8 cellular contexts compared by ENCODE assay signal in the genomic region with DNA sequence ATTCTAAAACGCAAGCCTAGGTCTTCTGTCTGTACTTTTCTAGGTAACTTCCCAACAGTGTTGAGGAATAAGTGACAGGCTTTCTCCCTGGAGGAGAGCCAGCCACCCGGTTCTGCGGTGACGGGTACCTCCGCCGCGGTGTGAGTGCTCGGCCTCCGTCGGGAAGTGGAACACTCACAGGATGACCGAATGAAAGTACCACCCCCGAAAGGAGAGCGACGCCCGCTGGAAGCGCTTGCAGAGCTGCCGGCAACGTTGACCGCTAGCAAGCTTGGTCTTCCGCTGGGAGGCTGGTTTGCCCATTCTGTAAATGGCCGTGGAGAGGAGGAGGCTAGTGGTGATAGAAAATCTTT.
DNase-seq lines count a peak whose midpoint lies in the region; ATAC-seq lines count a peak whose summit lies in the region.

No MANE protein-coding gene starts in this region.

- H3K36me3 ChIP-seq in mucosa of rectum (ENCODE audit: control insufficient read depth in 2 of 2, insufficient read depth in 2 of 2, low read length in 2 of 2) (peaks cover 5 to 7% of the 10 kb centered on the region in 2 donors), subcutaneous abdominal adipose tissue (ENCODE audit: control insufficient read depth in 5 of 5, insufficient read depth in 5 of 5, low read length in 5 of 5) (peaks cover 0 to 10% (median 7%) of the 10 kb centered on the region in 5 donors)

- peaks cover 2 to 6% of the 10 kb centered on the region in 2 donors for H3K27me3 ChIP-seq in mucosa of rectum (ENCODE audit: control insufficient read depth in 2 of 2, insufficient read depth in 2 of 2, low read length in 2 of 2)
- no peaks in the 10 kb centered on the region for H3K27me3 ChIP-seq in subcutaneous abdominal adipose tissue (ENCODE audit: control insufficient read depth in 5 of 5, insufficient read depth in 4 of 5, low read length in 5 of 5)

- H3K9ac ChIP-seq in mucosa of rectum (ENCODE audit: low read depth in 1 of 2, low read length in 2 of 2) = peak overlapping the region; percentile 85 to 89
- peak overlapping the region; percentile 79 to 97 (median 92) for H3K9ac ChIP-seq in subcutaneous abdominal adipose tissue (ENCODE audit: low read length in 5 of 5)

- peak; percentile 48 for DNase-seq in 8988T
- peak; percentile 38 to 50 for DNase-seq in activated CD4-positive, alpha-beta T cell treated with anti-CD3 and anti-CD28 coated beads, Interleukin-2, amount 50 U/mL, for 48 hours
- no peak for DNase-seq in epithelial cell of prostate (ENCODE audit: low read depth, low spot score)
- DNase-seq in NCI-H526 (lab: John Stamatoyannopoulos, UW) = no peak

- H3K4me1 ChIP-seq in mucosa of rectum (ENCODE audit: control insufficient read depth in 2 of 2, insufficient read depth in 2 of 2, low read length in 2 of 2) = peaks cover 8 to 9% of the 10 kb centered on the region in 2 donors
- H3K4me1 ChIP-seq in subcutaneous abdominal adipose tissue (ENCODE audit: control insufficient read depth in 5 of 5, insufficient read depth in 5 of 5, low read length in 5 of 5) = peaks cover 2 to 19% (median 18%) of the 10 kb centered on the region in 5 donors

- H3K27ac ChIP-seq in epithelial cell of prostate (peak overlapping the region; percentile 75), mucosa of rectum (ENCODE audit: low read depth in 2 of 2, low read length in 2 of 2) (peak overlapping the region; percentile 83), subcutaneous abdominal adipose tissue (ENCODE audit: low read depth, low read length) (peak overlapping the region; percentile 96)

- ATAC-seq in GM19023 (IDR thresholded peaks at IDR 0.05; ENCODE audit: unreplicated experiment) (peak; percentile 21), HG03457 (IDR thresholded peaks at IDR 0.05; ENCODE audit: unreplicated experiment) (peak; percentile 25)

- H3K9me3 ChIP-seq in mucosa of rectum (ENCODE audit: control insufficient read depth in 2 of 2, low read length in 2 of 2) = no peaks in the 10 kb centered on the region
- H3K9me3 ChIP-seq in subcutaneous abdominal adipose tissue (ENCODE audit: control insufficient read depth in 5 of 5, low read length in 5 of 5) = no peaks in the 10 kb centered on the region

- H3K4me3 ChIP-seq in mucosa of rectum (ENCODE audit: low read length in 2 of 2) = peak overlapping the region; percentile 74 to 96
- peak overlapping the region; percentile 88 to 97 (median 94) for H3K4me3 ChIP-seq in subcutaneous abdominal adipose tissue (ENCODE audit: low read depth in 1 of 5, low read length in 5 of 5)

Comparison
In these comparisons a context has a peak if more than half of its experiments do, and no peak if none do; other contexts are left out.
1. DNase-seq: peak in 8988T (single experiment) and activated CD4-positive, alpha-beta T cell treated with anti-CD3 and anti-CD28 coated beads, Interleukin-2, amount 50 U/mL, for 48 hours (2 of 2); none in epithelial cell of prostate (single experiment) and NCI-H526 (0 of 2).
2. Peak in every context shown above with its lines, with median percentiles within 50 percentile points of each other: H3K27ac ChIP-seq.